In the genomic region with DNA sequence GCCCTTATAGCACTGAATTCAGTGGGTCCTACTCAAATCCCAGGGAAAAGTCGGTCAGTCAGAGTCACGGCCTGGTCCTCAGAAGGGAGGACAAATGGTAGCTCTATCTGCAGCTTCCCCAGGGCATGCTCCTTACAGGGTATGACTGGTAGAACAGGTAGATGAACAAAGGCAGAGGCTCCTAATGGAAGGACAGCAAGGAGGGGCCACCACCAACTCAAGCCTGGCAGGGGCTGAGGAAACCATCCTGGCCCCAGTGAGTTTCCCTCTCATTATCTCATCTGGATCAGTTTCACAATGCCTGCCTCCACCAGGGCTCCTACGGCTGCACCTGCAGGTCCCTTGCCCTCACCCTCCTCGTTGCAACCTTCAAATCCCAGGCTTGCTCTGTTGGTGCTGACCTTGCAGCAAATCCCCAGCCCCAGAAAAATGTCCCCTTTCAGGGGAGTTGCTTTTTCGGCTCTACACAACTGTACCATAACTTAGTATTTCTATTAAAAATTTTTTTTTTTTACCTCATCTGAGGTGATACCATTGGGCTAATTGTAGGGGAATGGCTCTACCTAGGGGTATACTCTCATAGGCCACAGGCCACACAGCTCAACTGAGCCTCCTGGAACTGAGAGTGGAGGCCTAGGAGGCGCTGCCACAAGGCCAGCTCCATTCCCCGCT, we compare ENCODE assay signal across 8 cellular contexts. TPM values are rescaled to one million over a fixed set of nuclear protein-coding genes. Genes with fewer than 3 reads are reported as not detected.
DNase-seq lines count a peak whose midpoint lies in the region; ATAC-seq and TF ChIP-seq lines count a peak whose summit lies in the region.

No MANE protein-coding gene starts in this region.

- H3K4me1 ChIP-seq in naive thymus-derived CD4-positive, alpha-beta T cell (ENCODE audit: control insufficient read depth in 2 of 2, insufficient read depth in 2 of 2, low read length in 2 of 2), result peaks cover 57 to 63% of the 10 kb centered on the region in 2 donors

- peak overlapping the region in 9 of 10 donors; percentile 37 to 100 (median 74) for H3K4me3 Mint-ChIP-seq in naive thymus-derived CD4-positive, alpha-beta T cell

- H3K27me3 ChIP-seq in H7 (ENCODE audit: control insufficient read depth, insufficient read depth, low read length) (no peaks in the 10 kb centered on the region), MG63 (no peaks in the 10 kb centered on the region)
- H3K27me3 ChIP-seq in naive thymus-derived CD4-positive, alpha-beta T cell (ENCODE audit: control insufficient read depth in 2 of 2, insufficient read depth in 2 of 2, low read length in 2 of 2), result no peaks in the 10 kb centered on the region

- H3K27ac Mint-ChIP-seq in naive thymus-derived CD4-positive, alpha-beta T cell, result peak overlapping the region; percentile 85 to 99 (median 96)

- no peaks in the 10 kb centered on the region for H3K9me3 ChIP-seq in naive thymus-derived CD4-positive, alpha-beta T cell (ENCODE audit: control insufficient read depth in 2 of 3, low read length in 3 of 3)
- no peaks in the 10 kb centered on the region for H3K9me3 ChIP-seq in MG63

- H3K36me3 Mint-ChIP-seq in naive thymus-derived CD4-positive, alpha-beta T cell, result peaks cover 7 to 72% (median 34%) of the 10 kb centered on the region in 5 donors

- intact Hi-C loops in naive thymus-derived CD4-positive, alpha-beta T cell (cut with micrococcal nuclease), result no loop called here

- no peak overlapping the region for H3K4me3 ChIP-seq in H7 (ENCODE audit: insufficient read depth, low read depth, low read length)
- no peak overlapping the region for H3K4me3 ChIP-seq in naive thymus-derived CD4-positive, alpha-beta T cell (ENCODE audit: low read length)
- H3K4me3 ChIP-seq in MG63, result no peak overlapping the region

- no peaks in the 10 kb centered on the region for H3K27me3 Mint-ChIP-seq in naive thymus-derived CD4-positive, alpha-beta T cell

- H3K9me3 Mint-ChIP-seq in naive thymus-derived CD4-positive, alpha-beta T cell, result no peaks in the 10 kb centered on the region

- CTCF ChIA-PET in naive thymus-derived CD4-positive, alpha-beta T cell (lab: Charles Lee), result interaction anchor here (1.6 kb wide), 2 partner anchors 13 to 46 kb away, joined by 4 read pairs; no protein-coding TSS in a partner anchor

- H3K36me3 ChIP-seq in H7 (replicated peaks; ENCODE audit: control insufficient read depth, insufficient read depth, low read length) (peaks cover 36% of the 10 kb centered on the region), MG63 (peaks cover 52% of the 10 kb centered on the region)
- H3K36me3 ChIP-seq in naive thymus-derived CD4-positive, alpha-beta T cell (ENCODE audit: control insufficient read depth in 2 of 3, insufficient read depth in 3 of 3, low read length in 3 of 3), result peaks cover 18 to 38% (median 24%) of the 10 kb centered on the region in 3 experiments

- DNase-seq in GF-D8 (lab: John Stamatoyannopoulos, UW) (peak; percentile 50), H7 (peak; percentile 35), occipital lobe (lab: John Stamatoyannopoulos, UW) (no peak), GM13976 (ENCODE audit: low spot score) (no peak), MG63 (no peak)
- peak; percentile 65 to 73 for DNase-seq in activated CD4-positive, alpha-beta T cell treated with anti-CD3 and anti-CD28 coated beads, Interleukin-2, amount 50 U/mL, for 48 hours
- peak in 1 of 9 donors; percentile 51 for DNase-seq in naive thymus-derived CD4-positive, alpha-beta T cell

- POLR2A ChIA-PET in naive thymus-derived CD4-positive, alpha-beta T cell (lab: Charles Lee), result interaction anchor here (0.6 to 19.9 kb wide), 7 partner anchors 8 to 130 kb away, joined by 3 to 309 read pairs (median 3); a partner anchor contains a TSS

- H3K27ac ChIP-seq in naive thymus-derived CD4-positive, alpha-beta T cell (ENCODE audit: low read depth, low read length), result peak overlapping the region; percentile 83

- H3K4me1 Mint-ChIP-seq in naive thymus-derived CD4-positive, alpha-beta T cell, result peaks cover 59 to 96% (median 72%) of the 10 kb centered on the region in 7 donors

- TF ChIP-seq CTCF in GM13976 (IDR thresholded peaks at IDR 0.05; ENCODE audit: borderline replicate concordance, control extremely low read depth, extremely low read depth, insufficient read depth, missing control alignments), result no peak

- no peak for ATAC-seq in naive thymus-derived CD4-positive, alpha-beta T cell
- no peak for ATAC-seq in HG02610 (IDR thresholded peaks at IDR 0.05; ENCODE audit: unreplicated experiment)

- in situ Hi-C loops in GM13976 (cut with MboI; ENCODE audit: low sequenced_read_pairs, unreplicated experiment), result no loop called here

RNA-seq across cellular contexts. Expression of a gene that starts 2.4 kb away (rescaled TPM):
- not detected in 2 replicates for total RNA-seq in H7 (2014; rRNA removed; shearing (Covaris generic))
- 100 to 1,000 TPM in 3 of 5 experiments, 10 to 100 TPM in 2; 29.2 to 385 (median 107) TPM for total RNA-seq in naive thymus-derived CD4-positive, alpha-beta T cell
- polyA plus RNA-seq in naive thymus-derived CD4-positive, alpha-beta T cell, result 10 to 100 TPM; 51.1 to 76.0 TPM
- 0.47 TPM for total RNA-seq in occipital lobe
- total RNA-seq in MG63 (2014; rRNA removed; shearing (Covaris generic); ENCODE audit: low replicate concordance), result 0.03 TPM in 1 of 2 replicates, not detected in the other

RNA-seq across cellular contexts. Expression of a gene that starts 18.8 kb away (rescaled TPM):
- 42.4 and 43.9 TPM in 2 replicates for total RNA-seq in H7 (2014; rRNA removed; shearing (Covaris generic))
- total RNA-seq in naive thymus-derived CD4-positive, alpha-beta T cell, result 100 to 1,000 TPM in 3 of 5 experiments, 10 to 100 TPM in 2; 80.4 to 200 (median 119) TPM
- 100 to 1,000 TPM in 1 of 2 donors, 10 to 100 TPM in 1; 75.9 to 123 TPM for polyA plus RNA-seq in naive thymus-derived CD4-positive, alpha-beta T cell
- total RNA-seq in occipital lobe, result 23.4 TPM
- total RNA-seq in MG63 (2014; rRNA removed; shearing (Covaris generic); ENCODE audit: low replicate concordance), result 43.2 and 50.6 TPM in 2 replicates

Comparison
In these comparisons a context has a peak if more than half of its experiments do, and no peak if none do; other contexts are left out.
1. DNase-seq: peak in GF-D8 (single experiment), H7 (single experiment) and activated CD4-positive, alpha-beta T cell treated with anti-CD3 and anti-CD28 coated beads, Interleukin-2, amount 50 U/mL, for 48 hours (2 of 2); none in occipital lobe (single experiment), GM13976 (single experiment) and MG63 (single experiment).
2. RNA of a gene that starts 2.4 kb away (total RNA-seq): 29.2 to 385 TPM in naive thymus-derived CD4-positive, alpha-beta T cell; 0.47 TPM in occipital lobe (single experiment), 0.03 TPM in MG63 and not detected in H7; every median in the first group is over 10 times any median in the second.